In genomic region chr13:70090036-70090723, GRCh38 we compare ENCODE assay signal across 16 cellular contexts. TPM values are rescaled to one million over a fixed set of nuclear protein-coding genes. Genes with fewer than 3 reads are reported as not detected.
DNase-seq lines count a peak whose midpoint lies in the region; ATAC-seq lines count a peak whose summit lies in the region.
"Had no signal": no experiment of that assay in that cellular context is flagged by ENCODE, and none has a peak within 500 bp of the region (broad histone marks: within the 10 kb centered on the region; RNA-seq: fewer than 3 reads in every experiment).

No MANE protein-coding gene starts in this region.

- H2AFZ ChIP-seq in Karpas-422 (ENCODE audit: low read length), result no peak overlapping the region

- H3K79me2 ChIP-seq in Karpas-422 (ENCODE audit: low read length), result no peaks in the 10 kb centered on the region

- ATAC-seq in GM18498 (IDR thresholded peaks at IDR 0.05; ENCODE audit: unreplicated experiment), result peak; percentile 67
- peak; percentile 60 for ATAC-seq in GM21576 (IDR thresholded peaks at IDR 0.05; ENCODE audit: unreplicated experiment)
- ATAC-seq in HG03095 (IDR thresholded peaks at IDR 0.05; ENCODE audit: unreplicated experiment), result peak; percentile 53
- ATAC-seq in HG02610 (IDR thresholded peaks at IDR 0.05; ENCODE audit: unreplicated experiment), result no peak
- ATAC-seq: gastroesophageal sphincter had no signal

- H3K27ac ChIP-seq in Karpas-422 (ENCODE audit: low read length), result no peak overlapping the region
- H3K27ac ChIP-seq: gastroesophageal sphincter had no signal

- H3K36me3 ChIP-seq in Karpas-422 (ENCODE audit: insufficient read depth, low read length), result no peaks in the 10 kb centered on the region
- H3K36me3 ChIP-seq: gastroesophageal sphincter had no signal

- no peaks in the 10 kb centered on the region for H3K9me3 ChIP-seq in Karpas-422 (ENCODE audit: low read length)
- H3K9me3 ChIP-seq: gastroesophageal sphincter had no signal

- H3K4me3 ChIP-seq in Karpas-422 (ENCODE audit: low read length), result no peak overlapping the region
- H3K4me3 ChIP-seq: gastroesophageal sphincter had no signal

- no peaks in the 10 kb centered on the region for H4K20me1 ChIP-seq in Karpas-422 (ENCODE audit: insufficient read depth, low read depth, low read length)

- H3K4me1 ChIP-seq in Karpas-422 (ENCODE audit: low read length), result no peaks in the 10 kb centered on the region
- H3K4me1 ChIP-seq: gastroesophageal sphincter had no signal

- no peak overlapping the region for H3K4me2 ChIP-seq in Karpas-422 (ENCODE audit: low read depth, low read length, poor library complexity, severe bottlenecking)

- H3K9me2 ChIP-seq in Karpas-422 (replicated peaks; ENCODE audit: insufficient read depth, low read length), result no peaks in the 10 kb centered on the region

- peak; percentile 22 for DNase-seq in NCI-H82 treated with DMSO at 0.1 percent for 48 hours (lab: John Stamatoyannopoulos, UW; ENCODE audit: unreplicated experiment)
- DNase-seq in SHP77 (lab: John Stamatoyannopoulos, UW), result no peak
- no peak for DNase-seq in Karpas-422
- no peak for DNase-seq in DMS153 treated with DMSO at 0.1 percent for 48 hours (lab: John Stamatoyannopoulos, UW; ENCODE audit: unreplicated experiment)
- DNase-seq: activated CD4-positive, alpha-beta T cell treated with anti-CD3 and anti-CD28 coated beads, Interleukin-2, amount 10 ng/mL, durations not matched to agents 7 days and 5 days; amygdala; HFFc6; NCI-H2171 had no signal

- no peaks in the 10 kb centered on the region for H3K27me3 ChIP-seq in Karpas-422 (ENCODE audit: low read length)
- H3K27me3 ChIP-seq: gastroesophageal sphincter had no signal

- no peak overlapping the region for H3K9ac ChIP-seq in Karpas-422 (ENCODE audit: low read length)

RNA-seq across cellular contexts. Expression of gene ATXN8OS, which starts 17.4 kb away (rescaled TPM):
- not detected in 2 replicates for total RNA-seq in Karpas-422 (2014; rRNA removed; shearing (Covaris generic); ENCODE audit: low replicate concordance)
- total RNA-seq: activated CD4-positive, alpha-beta T cell treated with anti-CD3 and anti-CD28 coated beads, Interleukin-2, amount 10 ng/mL, durations not matched to agents 7 days and 5 days; gastroesophageal sphincter; HFFc6; MCF 10A; mononuclear cell; osteocyte had no signal

RNA-seq across cellular contexts. Expression of gene KLHL1, which starts 18.1 kb away (rescaled TPM):
- total RNA-seq in Karpas-422 (2014; rRNA removed; shearing (Covaris generic); ENCODE audit: low replicate concordance), result not detected in 2 replicates
- total RNA-seq: activated CD4-positive, alpha-beta T cell treated with anti-CD3 and anti-CD28 coated beads, Interleukin-2, amount 10 ng/mL, durations not matched to agents 7 days and 5 days; HFFc6; MCF 10A; mononuclear cell; osteocyte had no signal
